ENCODE assay signal across 22 cellular contexts in the genomic region with DNA sequence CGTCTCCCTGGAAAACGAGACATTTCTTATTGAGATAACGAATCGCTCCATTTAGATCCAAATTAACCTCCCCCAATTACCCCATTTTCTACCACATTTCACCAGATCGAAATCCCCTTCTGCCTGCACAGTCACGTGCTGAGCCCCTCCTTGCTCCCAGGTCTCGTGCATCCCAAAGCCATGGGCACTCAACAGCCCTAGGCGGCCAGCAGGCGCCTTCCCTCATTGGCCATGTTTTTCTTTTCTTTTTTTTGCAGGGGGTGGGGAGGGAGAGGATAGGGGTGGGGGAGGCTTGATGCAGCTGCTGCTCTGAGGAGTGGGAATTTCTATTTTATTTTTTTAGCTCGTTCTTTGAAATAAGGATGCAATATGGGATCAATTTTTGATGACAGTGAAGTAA. TPM values are rescaled to one million over a fixed set of nuclear protein-coding genes. Genes with fewer than 3 reads are reported as not detected.
DNase-seq lines count a peak whose midpoint lies in the region; ATAC-seq and TF ChIP-seq lines count a peak whose summit lies in the region.
"Had no signal": no experiment of that assay in that cellular context is flagged by ENCODE, and none has a peak within 500 bp of the region (broad histone marks: within the 10 kb centered on the region; RNA-seq: fewer than 3 reads in every experiment).

No MANE protein-coding gene starts in this region.

- peak overlapping the region; percentile 15 to 91 (median 54) for H3K27ac Mint-ChIP-seq in brain
- H3K27ac Mint-ChIP-seq: CD14-positive monocyte; CD4-positive, alpha-beta T cell; CD8-positive, alpha-beta memory T cell had no signal

- DNase-seq in NCI-H2171 treated with DMSO at 0.1 percent for 48 hours (lab: John Stamatoyannopoulos, UW) (peak; percentile 26), NCI-H2171 (lab: John Stamatoyannopoulos, UW) (no peak), H7 (peak; percentile 76), retina (peak; percentile 63), NCI-H1436 treated with DMSO at 0.1 percent for 48 hours (lab: John Stamatoyannopoulos, UW) (no peak), D341Med (ENCODE audit: low spot score) (no peak)
- DNase-seq: 8988T; ACHN; AML-193; BE2C; CD4-positive, alpha-beta T cell; CD8-positive, alpha-beta memory T cell; DMS53; DMS79 treated with DMSO at 0.1 percent for 48 hours; GF-D8; GM23248; HCEC 1CT had no signal

- H3K27me3 Mint-ChIP-seq in brain, result no peaks in the 10 kb centered on the region
- H3K27me3 Mint-ChIP-seq: CD4-positive, alpha-beta T cell had no signal

- no peaks in the 10 kb centered on the region for H3K36me3 ChIP-seq in H7 (replicated peaks; ENCODE audit: control insufficient read depth, insufficient read depth, low read length)
- H3K36me3 ChIP-seq: BE2C; BLaER1 treated with 17β-estradiol and CSF1 and Interleukin-3, amounts not matched to agents 10 nM and 100 nM had no signal

- ATAC-seq in GM18873 (IDR thresholded peaks at IDR 0.05; ENCODE audit: low FRiP score, unreplicated experiment), result no peak
- ATAC-seq: A549 had no signal

- H3K4me3 Mint-ChIP-seq in brain, result peak overlapping the region in 1 of 5 experiments; percentile 3
- H3K4me3 Mint-ChIP-seq: CD14-positive monocyte; CD4-positive, alpha-beta T cell had no signal

- no peak overlapping the region for H3K4me3 ChIP-seq in H7 (ENCODE audit: insufficient read depth, low read depth, low read length)
- H3K4me3 ChIP-seq: A549; BLaER1 treated with 17β-estradiol and CSF1 and Interleukin-3, amounts not matched to agents 10 nM and 100 nM; GM23248 had no signal

- H3K27me3 ChIP-seq in H7 (ENCODE audit: control insufficient read depth, insufficient read depth, low read length), result no peaks in the 10 kb centered on the region
- H3K27me3 ChIP-seq: BE2C had no signal

- no peaks in the 10 kb centered on the region for H3K9me3 Mint-ChIP-seq in brain
- H3K9me3 Mint-ChIP-seq: CD4-positive, alpha-beta T cell; CD8-positive, alpha-beta memory T cell had no signal

- H3K36me3 Mint-ChIP-seq in brain, result no peaks in the 10 kb centered on the region
- H3K36me3 Mint-ChIP-seq: CD14-positive monocyte had no signal

- TF ChIP-seq CTCF in brain (conservative IDR thresholded peaks at IDR 0.05), result no peak

- peaks cover 69% of the 10 kb centered on the region for H3K4me1 Mint-ChIP-seq in brain

RNA-seq across cellular contexts. Expression of a gene that starts 53.0 kb away (rescaled TPM):
- total RNA-seq in H7 (2014; rRNA removed; shearing (Covaris generic)), result 33.1 and 38.7 TPM in 2 replicates
- 28.5 TPM for polyA plus RNA-seq in brain (ENCODE audit: insufficient read depth, low read depth, low replicate concordance)

Comparison
In these comparisons a context has a peak if more than half of its experiments do, and no peak if none do; other contexts are left out.
1. DNase-seq: peak in NCI-H2171 treated with DMSO at 0.1 percent for 48 hours (single experiment), H7 (single experiment) and retina (single experiment); none in NCI-H2171 (single experiment), NCI-H1436 treated with DMSO at 0.1 percent for 48 hours (single experiment) and D341Med (single experiment).